In the genomic region with DNA sequence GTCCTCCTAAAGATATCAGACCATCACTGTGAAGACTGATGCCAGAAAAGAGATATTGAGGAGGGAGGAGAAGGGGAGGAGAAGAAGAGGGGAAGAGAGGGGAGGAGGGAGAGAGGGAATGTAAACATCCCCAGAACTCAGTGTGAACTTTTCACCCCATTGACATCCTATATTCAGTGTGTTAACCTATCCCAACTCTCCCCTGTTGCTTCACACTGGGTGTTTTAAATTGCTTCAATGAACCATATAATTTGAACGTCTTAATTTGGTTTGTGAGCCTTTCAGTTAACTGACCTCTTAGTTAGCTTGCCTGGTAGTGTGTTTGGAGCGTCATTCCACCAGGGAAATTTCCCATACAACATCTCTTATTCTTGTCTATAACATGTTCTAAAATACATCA, we compare ENCODE assay signal across 31 cellular contexts. TPM values are rescaled to one million over a fixed set of nuclear protein-coding genes. Genes with fewer than 3 reads are reported as not detected.
"Had no signal": no experiment of that assay in that cellular context is flagged by ENCODE, and none has a peak within 500 bp of the region (broad histone marks: within the 10 kb centered on the region; RNA-seq: fewer than 3 reads in every experiment).

No MANE protein-coding gene starts in this region.

- H3K27me3 Mint-ChIP-seq: activated naive CD4-positive, alpha-beta T cell treated with anti-CD3 and anti-CD28 coated beads, Interleukin-2, amount 10 ng/mL, durations not matched to agents 7 days and 5 days; effector memory CD8-positive, alpha-beta T cell; naive B cell had no signal

- H3K27ac Mint-ChIP-seq: activated naive CD4-positive, alpha-beta T cell treated with anti-CD3 and anti-CD28 coated beads, Interleukin-2, amount 10 ng/mL, durations not matched to agents 7 days and 5 days; activated naive CD8-positive, alpha-beta T cell treated with anti-CD3 and anti-CD28 coated beads, Interleukin-2, amount 10 ng/mL, durations not matched to agents 7 days and 5 days; effector memory CD8-positive, alpha-beta T cell; mesothelial cell of epicardium; naive B cell; stimulated activated naive B cell treated with anti-CD40 and anti-IgM and Interleukin-4, amounts not matched to agents 10 μg/mL and 1 μg/mL and 100 μg/mL, for 72 hours had no signal

- FAIRE-seq: astrocyte, endothelial cell of umbilical vein, keratinocyte had no signal

- H3K4me3 ChIP-seq: gastroesophageal sphincter, hepatocyte, psoas muscle, right atrium auricular region, stomach, thyroid gland, upper lobe of right lung had no signal

- H2AFZ ChIP-seq: hepatocyte, parathyroid adenoma had no signal

- H3K9me3 Mint-ChIP-seq: activated naive CD4-positive, alpha-beta T cell treated with anti-CD3 and anti-CD28 coated beads, Interleukin-2, amount 10 ng/mL, durations not matched to agents 7 days and 5 days; activated naive CD8-positive, alpha-beta T cell treated with anti-CD3 and anti-CD28 coated beads, Interleukin-2, amount 10 ng/mL, durations not matched to agents 7 days and 5 days; mesothelial cell of epicardium had no signal

- H3K4me2 ChIP-seq: hepatocyte had no signal

- H3K9me3 ChIP-seq: gastroesophageal sphincter, psoas muscle, right atrium auricular region, stomach, thyroid gland, upper lobe of right lung had no signal

- H3K36me3 Mint-ChIP-seq: activated naive CD4-positive, alpha-beta T cell treated with anti-CD3 and anti-CD28 coated beads, Interleukin-2, amount 10 ng/mL, durations not matched to agents 7 days and 5 days; activated naive CD8-positive, alpha-beta T cell treated with anti-CD3 and anti-CD28 coated beads, Interleukin-2, amount 10 ng/mL, durations not matched to agents 7 days and 5 days; mesothelial cell of epicardium; naive B cell; stimulated activated naive B cell treated with anti-CD40 and anti-IgM and Interleukin-4, amounts not matched to agents 10 μg/mL and 1 μg/mL and 100 μg/mL, for 72 hours had no signal

- H3K4me3 Mint-ChIP-seq: activated naive CD4-positive, alpha-beta T cell treated with anti-CD3 and anti-CD28 coated beads, Interleukin-2, amount 10 ng/mL, durations not matched to agents 7 days and 5 days; activated naive CD8-positive, alpha-beta T cell treated with anti-CD3 and anti-CD28 coated beads, Interleukin-2, amount 10 ng/mL, durations not matched to agents 7 days and 5 days; effector memory CD8-positive, alpha-beta T cell; mesothelial cell of epicardium; naive B cell; stimulated activated naive B cell treated with anti-CD40 and anti-IgM and Interleukin-4, amounts not matched to agents 10 μg/mL and 1 μg/mL and 100 μg/mL, for 72 hours had no signal

- H3K36me3 ChIP-seq: brain microvascular endothelial cell, gastroesophageal sphincter, right atrium auricular region, stomach, thyroid gland, upper lobe of right lung had no signal

- H3K27ac ChIP-seq: brain microvascular endothelial cell, gastroesophageal sphincter, hepatocyte, parathyroid adenoma, psoas muscle, right atrium auricular region, stomach, thyroid gland, upper lobe of right lung had no signal

- ATAC-seq: effector memory CD8-positive, alpha-beta T cell; gastroesophageal sphincter; left cardiac atrium; psoas muscle; stimulated activated naive B cell treated with anti-CD40 and anti-IgM and Interleukin-4, amounts not matched to agents 10 μg/mL and 1 μg/mL and 100 μg/mL, for 72 hours; upper lobe of right lung had no signal

- H3K4me1 Mint-ChIP-seq: activated naive CD4-positive, alpha-beta T cell treated with anti-CD3 and anti-CD28 coated beads, Interleukin-2, amount 10 ng/mL, durations not matched to agents 7 days and 5 days; activated naive CD8-positive, alpha-beta T cell treated with anti-CD3 and anti-CD28 coated beads, Interleukin-2, amount 10 ng/mL, durations not matched to agents 7 days and 5 days; naive B cell had no signal

- H3K27me3 ChIP-seq: brain microvascular endothelial cell, gastroesophageal sphincter, hepatocyte, right atrium auricular region, stomach, thyroid gland, upper lobe of right lung had no signal

- DNase-seq: activated CD4-positive, alpha-beta T cell treated with anti-CD3 and anti-CD28 coated beads for 4 hours; activated CD4-positive, alpha-beta T cell treated with anti-CD3 and anti-CD28 coated beads, Interleukin-2, amount 50 U/mL, for 4 hours; activated CD4-positive, CD25-positive, alpha-beta regulatory T cell; activated gamma-delta T cell; activated naive CD4-positive, alpha-beta T cell treated with anti-CD3 and anti-CD28 coated beads, Interleukin-2, amount 10 ng/mL, durations not matched to agents 7 days and 5 days; activated naive CD8-positive, alpha-beta T cell treated with anti-CD3 and anti-CD28 coated beads, Interleukin-2, amount 10 ng/mL, durations not matched to agents 7 days and 5 days; activated T-cell treated with anti-CD3 and anti-CD28 coated beads for 4 hours; amniotic stem cell; brain microvascular endothelial cell; cortex of kidney; effector memory CD8-positive, alpha-beta T cell; left cardiac atrium; mammary epithelial cell; naive B cell; occipital lobe; psoas muscle; stimulated activated CD4-positive, alpha-beta T cell treated with anti-CD3 and anti-CD28 coated beads, Interleukin-15, amount 100 ng/mL, for 24 hours; stimulated activated CD4-positive, alpha-beta T cell treated with anti-CD3 and anti-CD28 coated beads, Interleukin-2, amount 100 ng/mL, for 24 hours; stimulated activated naive B cell treated with anti-CD40 and anti-IgM and Interleukin-4, amounts not matched to agents 10 μg/mL and 1 μg/mL and 100 μg/mL, for 72 hours; stomach; T-helper 2 cell; thyroid gland; upper lobe of right lung had no signal

- H3K4me1 ChIP-seq: gastroesophageal sphincter, parathyroid adenoma, psoas muscle, right atrium auricular region, stomach, thyroid gland, upper lobe of right lung had no signal

- H3K79me2 ChIP-seq: hepatocyte, parathyroid adenoma had no signal

- H3K9ac ChIP-seq: parathyroid adenoma had no signal

RNA-seq across cellular contexts. Expression of gene PTPRG, which starts 29.8 kb away (rescaled TPM):
- total RNA-seq: activated naive CD8-positive, alpha-beta T cell treated with anti-CD3 and anti-CD28 coated beads, Interleukin-2, amount 10 ng/mL, durations not matched to agents 7 days and 5 days had no signal
